ENCODE assay signal across 1 cellular context in genomic region chr7:137846588-137847417, GRCh38.
A peak's percentile ranks its signal among the peaks of the same experiment; 100 is the strongest.
TF ChIP-seq lines count a peak whose summit lies in the region.

TSS of gene DGKI (minus strand) at chr7:137846974.

TF ChIP-seq in HepG2, 621 proteins besides CTCF, POLR2A, EP300 and RAD21 (continued from another document and continues in another):
- TF ChIP-seq ZBTB49 (CRISPR knock-in tag; IDR thresholded peaks at IDR 0.05; ENCODE audit: borderline replicate concordance) (no peak), ZNF878 (CRISPR knock-in tag; IDR thresholded peaks at IDR 0.05) (no peak), ZNF660 (CRISPR knock-in tag; IDR thresholded peaks at IDR 0.05; ENCODE audit: borderline replicate concordance, low read depth) (no peak), RFX5 (IDR thresholded peaks at IDR 0.05; ENCODE audit: low read depth, low read length) (no peak), HOXD1 (CRISPR knock-in tag; IDR thresholded peaks at IDR 0.05) (no peak), ASH2L (IDR thresholded peaks at IDR 0.05; ENCODE audit: insufficient read length, low read depth, low read length) (no peak), ZNF256 (CRISPR knock-in tag; conservative IDR thresholded peaks at IDR 0.05) (no peak), CCDC6 (CRISPR knock-in tag; IDR thresholded peaks at IDR 0.05) (no peak), ZNF788 (CRISPR knock-in tag; IDR thresholded peaks at IDR 0.05; ENCODE audit: borderline replicate concordance) (no peak), WIZ (CRISPR knock-in tag; IDR thresholded peaks at IDR 0.05) (no peak), TEAD2 (CRISPR knock-in tag; IDR thresholded peaks at IDR 0.05) (no peak), ZNF326 (CRISPR knock-in tag; IDR thresholded peaks at IDR 0.05; ENCODE audit: borderline replicate concordance) (no peak), ZNF550 (CRISPR knock-in tag; IDR thresholded peaks at IDR 0.05; ENCODE audit: borderline replicate concordance) (no peak), NR2C2 (CRISPR knock-in tag; IDR thresholded peaks at IDR 0.05; ENCODE audit: borderline replicate concordance) (no peak), AGO2 (optimal IDR thresholded peaks at IDR 0.05; ENCODE audit: low read depth, low read length) (peak; percentile 99), FOSL1 (CRISPR knock-in tag; IDR thresholded peaks at IDR 0.05; ENCODE audit: borderline replicate concordance) (no peak), ZNF749 (CRISPR knock-in tag; IDR thresholded peaks at IDR 0.05; ENCODE audit: borderline replicate concordance) (no peak), ZNF777 (CRISPR knock-in tag; IDR thresholded peaks at IDR 0.05) (no peak), ZC3H13 (CRISPR knock-in tag; IDR thresholded peaks at IDR 0.05) (peak; percentile 42; the same call in 1 of the 2 replicates), ZNF572 (CRISPR knock-in tag; IDR thresholded peaks at IDR 0.05) (no peak), SKI (IDR thresholded peaks at IDR 0.05; ENCODE audit: partially characterized antibody) (no peak), GTF2F1 (IDR thresholded peaks at IDR 0.05; ENCODE audit: low read length) (no peak), TBX2 (CRISPR knock-in tag; IDR thresholded peaks at IDR 0.05; ENCODE audit: borderline replicate concordance) (no peak), ZNF841 (CRISPR knock-in tag; IDR thresholded peaks at IDR 0.05; ENCODE audit: borderline replicate concordance) (no peak), SP4 (CRISPR knock-in tag; IDR thresholded peaks at IDR 0.05) (no peak), NFYC (CRISPR knock-in tag; IDR thresholded peaks at IDR 0.05) (peak; percentile 45; the same call in 1 of the 2 replicates), MIXL1 (CRISPR knock-in tag; IDR thresholded peaks at IDR 0.05) (no peak), ZC3H4 (CRISPR knock-in tag; IDR thresholded peaks at IDR 0.05; ENCODE audit: borderline replicate concordance) (no peak), ZSCAN9 (CRISPR knock-in tag; IDR thresholded peaks at IDR 0.05; ENCODE audit: borderline replicate concordance) (no peak), CREM (IDR thresholded peaks at IDR 0.05) (no peak), CREM (CRISPR knock-in tag; IDR thresholded peaks at IDR 0.05) (no peak), DNMT1 (CRISPR knock-in tag; IDR thresholded peaks at IDR 0.05) (0 out of 2 replicates have a peak, but pooled peaks have one; percentile 17), RBAK (CRISPR knock-in tag; IDR thresholded peaks at IDR 0.05) (no peak), MAZ (IDR thresholded peaks at IDR 0.05; ENCODE audit: borderline replicate concordance, low read depth, low read length) (no peak), MAZ (CRISPR knock-in tag; IDR thresholded peaks at IDR 0.05; ENCODE audit: low read depth) (no peak)
- TF ChIP-seq, protein P1, sequence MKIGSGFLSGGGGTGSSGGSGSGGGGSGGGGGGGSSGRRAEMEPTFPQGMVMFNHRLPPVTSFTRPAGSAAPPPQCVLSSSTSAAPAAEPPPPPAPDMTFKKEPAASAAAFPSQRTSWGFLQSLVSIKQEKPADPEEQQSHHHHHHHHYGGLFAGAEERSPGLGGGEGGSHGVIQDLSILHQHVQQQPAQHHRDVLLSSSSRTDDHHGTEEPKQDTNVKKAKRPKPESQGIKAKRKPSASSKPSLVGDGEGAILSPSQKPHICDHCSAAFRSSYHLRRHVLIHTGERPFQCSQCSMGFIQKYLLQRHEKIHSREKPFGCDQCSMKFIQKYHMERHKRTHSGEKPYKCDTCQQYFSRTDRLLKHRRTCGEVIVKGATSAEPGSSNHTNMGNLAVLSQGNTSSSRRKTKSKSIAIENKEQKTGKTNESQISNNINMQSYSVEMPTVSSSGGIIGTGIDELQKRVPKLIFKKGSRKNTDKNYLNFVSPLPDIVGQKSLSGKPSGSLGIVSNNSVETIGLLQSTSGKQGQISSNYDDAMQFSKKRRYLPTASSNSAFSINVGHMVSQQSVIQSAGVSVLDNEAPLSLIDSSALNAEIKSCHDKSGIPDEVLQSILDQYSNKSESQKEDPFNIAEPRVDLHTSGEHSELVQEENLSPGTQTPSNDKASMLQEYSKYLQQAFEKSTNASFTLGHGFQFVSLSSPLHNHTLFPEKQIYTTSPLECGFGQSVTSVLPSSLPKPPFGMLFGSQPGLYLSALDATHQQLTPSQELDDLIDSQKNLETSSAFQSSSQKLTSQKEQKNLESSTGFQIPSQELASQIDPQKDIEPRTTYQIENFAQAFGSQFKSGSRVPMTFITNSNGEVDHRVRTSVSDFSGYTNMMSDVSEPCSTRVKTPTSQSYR (CRISPR knock-in tag; IDR thresholded peaks at IDR 0.05; ENCODE audit: borderline replicate concordance): no peak
- TF ChIP-seq, protein P2, sequence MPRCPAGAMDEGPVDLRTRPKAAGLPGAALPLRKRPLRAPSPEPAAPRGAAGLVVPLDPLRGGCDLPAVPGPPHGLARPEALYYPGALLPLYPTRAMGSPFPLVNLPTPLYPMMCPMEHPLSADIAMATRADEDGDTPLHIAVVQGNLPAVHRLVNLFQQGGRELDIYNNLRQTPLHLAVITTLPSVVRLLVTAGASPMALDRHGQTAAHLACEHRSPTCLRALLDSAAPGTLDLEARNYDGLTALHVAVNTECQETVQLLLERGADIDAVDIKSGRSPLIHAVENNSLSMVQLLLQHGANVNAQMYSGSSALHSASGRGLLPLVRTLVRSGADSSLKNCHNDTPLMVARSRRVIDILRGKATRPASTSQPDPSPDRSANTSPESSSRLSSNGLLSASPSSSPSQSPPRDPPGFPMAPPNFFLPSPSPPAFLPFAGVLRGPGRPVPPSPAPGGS (CRISPR knock-in tag; IDR thresholded peaks at IDR 0.05): no peak
- TF ChIP-seq, protein P3, sequence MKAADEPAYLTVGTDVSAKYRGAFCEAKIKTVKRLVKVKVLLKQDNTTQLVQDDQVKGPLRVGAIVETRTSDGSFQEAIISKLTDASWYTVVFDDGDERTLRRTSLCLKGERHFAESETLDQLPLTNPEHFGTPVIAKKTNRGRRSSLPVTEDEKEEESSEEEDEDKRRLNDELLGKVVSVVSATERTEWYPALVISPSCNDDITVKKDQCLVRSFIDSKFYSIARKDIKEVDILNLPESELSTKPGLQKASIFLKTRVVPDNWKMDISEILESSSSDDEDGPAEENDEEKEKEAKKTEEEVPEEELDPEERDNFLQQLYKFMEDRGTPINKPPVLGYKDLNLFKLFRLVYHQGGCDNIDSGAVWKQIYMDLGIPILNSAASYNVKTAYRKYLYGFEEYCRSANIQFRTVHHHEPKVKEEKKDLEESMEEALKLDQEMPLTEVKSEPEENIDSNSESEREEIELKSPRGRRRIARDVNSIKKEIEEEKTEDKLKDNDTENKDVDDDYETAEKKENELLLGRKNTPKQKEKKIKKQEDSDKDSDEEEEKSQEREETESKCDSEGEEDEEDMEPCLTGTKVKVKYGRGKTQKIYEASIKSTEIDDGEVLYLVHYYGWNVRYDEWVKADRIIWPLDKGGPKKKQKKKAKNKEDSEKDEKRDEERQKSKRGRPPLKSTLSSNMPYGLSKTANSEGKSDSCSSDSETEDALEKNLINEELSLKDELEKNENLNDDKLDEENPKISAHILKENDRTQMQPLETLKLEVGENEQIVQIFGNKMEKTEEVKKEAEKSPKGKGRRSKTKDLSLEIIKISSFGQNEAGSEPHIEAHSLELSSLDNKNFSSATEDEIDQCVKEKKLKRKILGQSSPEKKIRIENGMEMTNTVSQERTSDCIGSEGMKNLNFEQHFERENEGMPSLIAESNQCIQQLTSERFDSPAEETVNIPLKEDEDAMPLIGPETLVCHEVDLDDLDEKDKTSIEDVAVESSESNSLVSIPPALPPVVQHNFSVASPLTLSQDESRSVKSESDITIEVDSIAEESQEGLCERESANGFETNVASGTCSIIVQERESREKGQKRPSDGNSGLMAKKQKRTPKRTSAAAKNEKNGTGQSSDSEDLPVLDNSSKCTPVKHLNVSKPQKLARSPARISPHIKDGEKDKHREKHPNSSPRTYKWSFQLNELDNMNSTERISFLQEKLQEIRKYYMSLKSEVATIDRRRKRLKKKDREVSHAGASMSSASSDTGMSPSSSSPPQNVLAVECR (CRISPR knock-in tag; IDR thresholded peaks at IDR 0.05; ENCODE audit: borderline replicate concordance): no peak
- TF ChIP-seq, protein P4, sequence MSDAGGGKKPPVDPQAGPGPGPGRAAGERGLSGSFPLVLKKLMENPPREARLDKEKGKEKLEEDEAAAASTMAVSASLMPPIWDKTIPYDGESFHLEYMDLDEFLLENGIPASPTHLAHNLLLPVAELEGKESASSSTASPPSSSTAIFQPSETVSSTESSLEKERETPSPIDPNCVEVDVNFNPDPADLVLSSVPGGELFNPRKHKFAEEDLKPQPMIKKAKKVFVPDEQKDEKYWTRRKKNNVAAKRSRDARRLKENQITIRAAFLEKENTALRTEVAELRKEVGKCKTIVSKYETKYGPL (CRISPR knock-in tag; IDR thresholded peaks at IDR 0.05): no peak
- TF ChIP-seq, protein P5, sequence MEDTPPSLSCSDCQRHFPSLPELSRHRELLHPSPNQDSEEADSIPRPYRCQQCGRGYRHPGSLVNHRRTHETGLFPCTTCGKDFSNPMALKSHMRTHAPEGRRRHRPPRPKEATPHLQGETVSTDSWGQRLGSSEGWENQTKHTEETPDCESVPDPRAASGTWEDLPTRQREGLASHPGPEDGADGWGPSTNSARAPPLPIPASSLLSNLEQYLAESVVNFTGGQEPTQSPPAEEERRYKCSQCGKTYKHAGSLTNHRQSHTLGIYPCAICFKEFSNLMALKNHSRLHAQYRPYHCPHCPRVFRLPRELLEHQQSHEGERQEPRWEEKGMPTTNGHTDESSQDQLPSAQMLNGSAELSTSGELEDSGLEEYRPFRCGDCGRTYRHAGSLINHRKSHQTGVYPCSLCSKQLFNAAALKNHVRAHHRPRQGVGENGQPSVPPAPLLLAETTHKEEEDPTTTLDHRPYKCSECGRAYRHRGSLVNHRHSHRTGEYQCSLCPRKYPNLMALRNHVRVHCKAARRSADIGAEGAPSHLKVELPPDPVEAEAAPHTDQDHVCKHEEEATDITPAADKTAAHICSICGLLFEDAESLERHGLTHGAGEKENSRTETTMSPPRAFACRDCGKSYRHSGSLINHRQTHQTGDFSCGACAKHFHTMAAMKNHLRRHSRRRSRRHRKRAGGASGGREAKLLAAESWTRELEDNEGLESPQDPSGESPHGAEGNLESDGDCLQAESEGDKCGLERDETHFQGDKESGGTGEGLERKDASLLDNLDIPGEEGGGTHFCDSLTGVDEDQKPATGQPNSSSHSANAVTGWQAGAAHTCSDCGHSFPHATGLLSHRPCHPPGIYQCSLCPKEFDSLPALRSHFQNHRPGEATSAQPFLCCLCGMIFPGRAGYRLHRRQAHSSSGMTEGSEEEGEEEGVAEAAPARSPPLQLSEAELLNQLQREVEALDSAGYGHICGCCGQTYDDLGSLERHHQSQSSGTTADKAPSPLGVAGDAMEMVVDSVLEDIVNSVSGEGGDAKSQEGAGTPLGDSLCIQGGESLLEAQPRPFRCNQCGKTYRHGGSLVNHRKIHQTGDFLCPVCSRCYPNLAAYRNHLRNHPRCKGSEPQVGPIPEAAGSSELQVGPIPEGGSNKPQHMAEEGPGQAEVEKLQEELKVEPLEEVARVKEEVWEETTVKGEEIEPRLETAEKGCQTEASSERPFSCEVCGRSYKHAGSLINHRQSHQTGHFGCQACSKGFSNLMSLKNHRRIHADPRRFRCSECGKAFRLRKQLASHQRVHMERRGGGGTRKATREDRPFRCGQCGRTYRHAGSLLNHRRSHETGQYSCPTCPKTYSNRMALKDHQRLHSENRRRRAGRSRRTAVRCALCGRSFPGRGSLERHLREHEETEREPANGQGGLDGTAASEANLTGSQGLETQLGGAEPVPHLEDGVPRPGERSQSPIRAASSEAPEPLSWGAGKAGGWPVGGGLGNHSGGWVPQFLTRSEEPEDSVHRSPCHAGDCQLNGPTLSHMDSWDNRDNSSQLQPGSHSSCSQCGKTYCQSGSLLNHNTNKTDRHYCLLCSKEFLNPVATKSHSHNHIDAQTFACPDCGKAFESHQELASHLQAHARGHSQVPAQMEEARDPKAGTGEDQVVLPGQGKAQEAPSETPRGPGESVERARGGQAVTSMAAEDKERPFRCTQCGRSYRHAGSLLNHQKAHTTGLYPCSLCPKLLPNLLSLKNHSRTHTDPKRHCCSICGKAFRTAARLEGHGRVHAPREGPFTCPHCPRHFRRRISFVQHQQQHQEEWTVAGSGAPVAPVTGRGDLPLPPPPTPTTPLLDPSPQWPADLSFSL (CRISPR knock-in tag; IDR thresholded peaks at IDR 0.05): no peak
- TF ChIP-seq, protein P6, sequence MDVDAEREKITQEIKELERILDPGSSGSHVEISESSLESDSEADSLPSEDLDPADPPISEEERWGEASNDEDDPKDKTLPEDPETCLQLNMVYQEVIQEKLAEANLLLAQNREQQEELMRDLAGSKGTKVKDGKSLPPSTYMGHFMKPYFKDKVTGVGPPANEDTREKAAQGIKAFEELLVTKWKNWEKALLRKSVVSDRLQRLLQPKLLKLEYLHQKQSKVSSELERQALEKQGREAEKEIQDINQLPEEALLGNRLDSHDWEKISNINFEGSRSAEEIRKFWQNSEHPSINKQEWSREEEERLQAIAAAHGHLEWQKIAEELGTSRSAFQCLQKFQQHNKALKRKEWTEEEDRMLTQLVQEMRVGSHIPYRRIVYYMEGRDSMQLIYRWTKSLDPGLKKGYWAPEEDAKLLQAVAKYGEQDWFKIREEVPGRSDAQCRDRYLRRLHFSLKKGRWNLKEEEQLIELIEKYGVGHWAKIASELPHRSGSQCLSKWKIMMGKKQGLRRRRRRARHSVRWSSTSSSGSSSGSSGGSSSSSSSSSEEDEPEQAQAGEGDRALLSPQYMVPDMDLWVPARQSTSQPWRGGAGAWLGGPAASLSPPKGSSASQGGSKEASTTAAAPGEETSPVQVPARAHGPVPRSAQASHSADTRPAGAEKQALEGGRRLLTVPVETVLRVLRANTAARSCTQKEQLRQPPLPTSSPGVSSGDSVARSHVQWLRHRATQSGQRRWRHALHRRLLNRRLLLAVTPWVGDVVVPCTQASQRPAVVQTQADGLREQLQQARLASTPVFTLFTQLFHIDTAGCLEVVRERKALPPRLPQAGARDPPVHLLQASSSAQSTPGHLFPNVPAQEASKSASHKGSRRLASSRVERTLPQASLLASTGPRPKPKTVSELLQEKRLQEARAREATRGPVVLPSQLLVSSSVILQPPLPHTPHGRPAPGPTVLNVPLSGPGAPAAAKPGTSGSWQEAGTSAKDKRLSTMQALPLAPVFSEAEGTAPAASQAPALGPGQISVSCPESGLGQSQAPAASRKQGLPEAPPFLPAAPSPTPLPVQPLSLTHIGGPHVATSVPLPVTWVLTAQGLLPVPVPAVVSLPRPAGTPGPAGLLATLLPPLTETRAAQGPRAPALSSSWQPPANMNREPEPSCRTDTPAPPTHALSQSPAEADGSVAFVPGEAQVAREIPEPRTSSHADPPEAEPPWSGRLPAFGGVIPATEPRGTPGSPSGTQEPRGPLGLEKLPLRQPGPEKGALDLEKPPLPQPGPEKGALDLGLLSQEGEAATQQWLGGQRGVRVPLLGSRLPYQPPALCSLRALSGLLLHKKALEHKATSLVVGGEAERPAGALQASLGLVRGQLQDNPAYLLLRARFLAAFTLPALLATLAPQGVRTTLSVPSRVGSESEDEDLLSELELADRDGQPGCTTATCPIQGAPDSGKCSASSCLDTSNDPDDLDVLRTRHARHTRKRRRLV (CRISPR knock-in tag; IDR thresholded peaks at IDR 0.05): no peak
